In the genomic region with DNA sequence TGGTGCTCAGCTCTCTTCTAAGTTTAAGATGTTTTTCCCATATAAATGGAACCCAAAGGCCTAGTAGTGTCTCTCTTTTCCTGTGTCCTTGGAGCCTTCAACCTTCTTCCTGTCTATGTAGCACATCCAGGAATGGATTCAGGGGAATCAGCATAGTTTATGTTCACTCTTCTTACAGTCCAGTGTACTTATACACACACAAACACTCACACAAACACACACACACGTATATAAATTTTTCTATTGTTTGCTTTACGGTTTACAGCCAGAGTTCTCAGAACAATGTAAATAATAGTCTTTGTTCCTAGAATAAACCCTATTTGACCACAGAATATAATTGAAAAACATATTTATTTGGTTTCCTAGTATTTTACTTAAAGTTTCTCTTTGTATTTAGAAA, we compare ENCODE assay signal across 8 cellular contexts.
"Had no signal": no experiment of that assay in that cellular context is flagged by ENCODE, and none has a peak within 500 bp of the region (broad histone marks: within the 10 kb centered on the region; RNA-seq: fewer than 3 reads in every experiment).

No MANE protein-coding gene starts in this region.

- H3K4me3 ChIP-seq: GM23248, K562 had no signal

- FAIRE-seq: HTR-8/SVneo, K562 had no signal

- DNase-seq: GM23248, GOT3, H9, HCEC 1CT, IMR-90, KG1 had no signal

- ATAC-seq: K562 had no signal
